ENCODE assay signal across 11 cellular contexts in genomic region chr7:132393789-132394261, GRCh38.
DNase-seq lines count a peak whose midpoint lies in the region; ATAC-seq, FAIRE-seq and TF ChIP-seq lines count a peak whose summit lies in the region.
"Had no signal": no experiment of that assay in that cellular context is flagged by ENCODE, and none has a peak within 500 bp of the region (broad histone marks: within the 10 kb centered on the region; RNA-seq: fewer than 3 reads in every experiment).

No MANE protein-coding gene starts in this region.

- no peak for FAIRE-seq in GM12891 (lab: Jason Lieb, UNC)

- H3K9ac ChIP-seq in subcutaneous abdominal adipose tissue (ENCODE audit: low read length in 5 of 5) = peak overlapping the region in 3 of 5 donors; percentile 17 to 53 (median 26)

- no peaks in the 10 kb centered on the region for H3K9me3 ChIP-seq in subcutaneous abdominal adipose tissue (ENCODE audit: control insufficient read depth in 5 of 5, low read length in 5 of 5)
- H3K9me3 ChIP-seq: prostate gland had no signal

- H3K27me3 ChIP-seq in subcutaneous abdominal adipose tissue (ENCODE audit: control insufficient read depth in 5 of 5, insufficient read depth in 4 of 5, low read length in 5 of 5) = no peaks in the 10 kb centered on the region

- DNase-seq in NCI-H1694 treated with DMSO at 0.1 percent for 48 hours (lab: John Stamatoyannopoulos, UW) (peak; percentile 95), cerebellum (ENCODE audit: low spot score) (peak; percentile 26), left lobe of liver (ENCODE audit: low spot score) (peak; percentile 54), RKO (ENCODE audit: low spot score) (no peak), LoVo (ENCODE audit: low spot score) (no peak), GM12891 (ENCODE audit: insufficient read length, low spot score) (no peak)
- DNase-seq: activated T-cell treated with anti-CD3 and anti-CD28 coated beads for 4 hours, T-helper 9 cell had no signal

- H3K4me1 ChIP-seq in subcutaneous abdominal adipose tissue (ENCODE audit: control insufficient read depth in 5 of 5, insufficient read depth in 5 of 5, low read length in 5 of 5) = peaks cover 7 to 22% (median 19%) of the 10 kb centered on the region in 5 donors
- H3K4me1 ChIP-seq: prostate gland had no signal

- peak; percentile 64 for ATAC-seq in left lobe of liver
- no peak for ATAC-seq in GM18873 (IDR thresholded peaks at IDR 0.05; ENCODE audit: low FRiP score, unreplicated experiment)

- no peaks in the 10 kb centered on the region for H3K36me3 ChIP-seq in subcutaneous abdominal adipose tissue (ENCODE audit: control insufficient read depth in 5 of 5, insufficient read depth in 5 of 5, low read length in 5 of 5)
- H3K36me3 ChIP-seq: prostate gland had no signal

- no peak for TF ChIP-seq POLR2A in GM12891 (IDR thresholded peaks at IDR 0.05; ENCODE audit: low read depth, low read length)

- peak overlapping the region; percentile 50 for H3K27ac ChIP-seq in subcutaneous abdominal adipose tissue (ENCODE audit: low read depth, low read length)
- H3K27ac ChIP-seq: prostate gland had no signal

- H3K4me3 ChIP-seq in subcutaneous abdominal adipose tissue (ENCODE audit: low read depth in 1 of 5, low read length in 5 of 5) = peak overlapping the region in 2 of 5 donors; percentile 16 to 19
- H3K4me3 ChIP-seq: prostate gland had no signal

TF ChIP-seq in GM12891, 5 proteins besides CTCF, POLR2A, EP300 and RAD21:
- TF ChIP-seq POU2F2 (IDR thresholded peaks at IDR 0.05; ENCODE audit: low read depth, low read length) (no peak), SPI1 (IDR thresholded peaks at IDR 0.05; ENCODE audit: low read depth, low read length) (no peak), PAX5 (IDR thresholded peaks at IDR 0.05; ENCODE audit: insufficient read depth, low read length, severe bottlenecking) (no peak), POLR2AphosphoS5 (IDR thresholded peaks at IDR 0.05; ENCODE audit: low read depth, low read length) (no peak), TAF1 (IDR thresholded peaks at IDR 0.05; ENCODE audit: low read depth, low read length) (no peak)

Comparison
In these comparisons a context has a peak if more than half of its experiments do, and no peak if none do; other contexts are left out.
1. DNase-seq: peak in NCI-H1694 treated with DMSO at 0.1 percent for 48 hours (single experiment), cerebellum (single experiment) and left lobe of liver (single experiment); none in RKO (single experiment), LoVo (single experiment) and GM12891 (single experiment).